ENCODE assay signal across 12 cellular contexts in the genomic region with DNA sequence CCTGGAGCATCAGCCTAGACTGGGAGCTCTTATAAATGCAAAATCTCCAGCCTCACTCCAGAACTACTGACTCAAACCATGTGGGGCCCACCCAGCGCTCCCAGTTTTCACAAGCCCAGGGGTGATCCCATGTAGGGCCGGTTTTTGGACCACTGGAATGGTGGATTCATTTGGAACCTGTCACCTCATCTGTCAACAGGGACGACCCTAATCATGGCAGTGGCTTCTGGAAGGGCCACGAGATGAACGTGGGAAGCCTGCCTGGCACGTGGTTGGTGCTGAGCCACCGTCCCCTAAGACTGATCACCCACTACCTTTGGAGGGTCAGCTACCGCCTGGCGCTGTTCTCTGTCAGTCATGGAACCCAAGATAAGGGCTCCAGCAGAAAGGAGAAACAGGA. TPM values are rescaled to one million over a fixed set of nuclear protein-coding genes. Genes with fewer than 3 reads are reported as not detected.
DNase-seq lines count a peak whose midpoint lies in the region; ATAC-seq and TF ChIP-seq lines count a peak whose summit lies in the region.
"Had no signal": no experiment of that assay in that cellular context is flagged by ENCODE, and none has a peak within 500 bp of the region (broad histone marks: within the 10 kb centered on the region; RNA-seq: fewer than 3 reads in every experiment).

No MANE protein-coding gene starts in this region.

- H3K9me3 Mint-ChIP-seq in activated T-helper 17 cell treated with anti-CD3 and anti-CD28 coated beads, Interleukin-2, amount 50 U/mL, for 72 hours, result no peaks in the 10 kb centered on the region
- H3K9me3 Mint-ChIP-seq: naive B cell had no signal

- TF ChIP-seq CTCF in heart left ventricle (IDR thresholded peaks at IDR 0.05) (no peak), left lung (IDR thresholded peaks at IDR 0.05) (no peak)

- peak overlapping the region; percentile 97 for H3K27ac Mint-ChIP-seq in activated T-helper 17 cell treated with anti-CD3 and anti-CD28 coated beads, Interleukin-2, amount 50 U/mL, for 72 hours

- H3K9me3 ChIP-seq in heart left ventricle (no peaks in the 10 kb centered on the region), left lung (no peaks in the 10 kb centered on the region)

- intact Hi-C loops in heart left ventricle (cut with DNase I), result no loop called here
- intact Hi-C loops in left ventricle myocardium superior (cut with micrococcal nuclease), result no loop called here
- intact Hi-C loops in left lung (cut with DNase I), result no loop called here

- H3K36me3 ChIP-seq in heart left ventricle (no peaks in the 10 kb centered on the region), left lung (no peaks in the 10 kb centered on the region), urinary bladder (ENCODE audit: insufficient read depth) (no peaks in the 10 kb centered on the region)

- H3K4me1 Mint-ChIP-seq in activated T-helper 17 cell treated with anti-CD3 and anti-CD28 coated beads, Interleukin-2, amount 50 U/mL, for 72 hours, result peaks cover 49% of the 10 kb centered on the region

- peak overlapping the region; percentile 89 for H3K4me3 Mint-ChIP-seq in activated T-helper 17 cell treated with anti-CD3 and anti-CD28 coated beads, Interleukin-2, amount 50 U/mL, for 72 hours

- TF ChIP-seq POLR2A in heart left ventricle (IDR thresholded peaks at IDR 0.05), result no peak

- H3K27me3 ChIP-seq in heart left ventricle, result no peaks in the 10 kb centered on the region
- peaks cover 0 to 5% of the 10 kb centered on the region in 2 donors for H3K27me3 ChIP-seq in left lung

- WGBS in heart left ventricle, 4 donors, result 90 to 93% (median 90%) methylated on average over 8 to 9 of the region's 9 CpGs
- 89% methylated on average over 9 of the region's 9 CpGs for WGBS in urinary bladder

- ATAC-seq in heart left ventricle (no peak), left ventricle myocardium superior (no peak), left lung (peak; percentile 14), HG03571 (IDR thresholded peaks at IDR 0.05; ENCODE audit: unreplicated experiment) (no peak)
- ATAC-seq in activated T-helper 17 cell treated with anti-CD3 and anti-CD28 coated beads, Interleukin-2, amount 50 U/mL, for 72 hours (replicated peaks), result no peak

- H3K27me3 Mint-ChIP-seq in activated T-helper 17 cell treated with anti-CD3 and anti-CD28 coated beads, Interleukin-2, amount 50 U/mL, for 72 hours, result no peaks in the 10 kb centered on the region
- H3K27me3 Mint-ChIP-seq: naive B cell had no signal

- H3K36me3 Mint-ChIP-seq in activated T-helper 17 cell treated with anti-CD3 and anti-CD28 coated beads, Interleukin-2, amount 50 U/mL, for 72 hours (ENCODE audit: low read depth), result peaks cover 53% of the 10 kb centered on the region
- H3K36me3 Mint-ChIP-seq: naive B cell had no signal

- H3K4me1 ChIP-seq in heart left ventricle, result peaks cover 3 to 43% (median 15%) of the 10 kb centered on the region in 12 donors
- peaks cover 14 to 30% of the 10 kb centered on the region in 2 donors for H3K4me1 ChIP-seq in left lung
- no peaks in the 10 kb centered on the region for H3K4me1 ChIP-seq in urinary bladder (ENCODE audit: insufficient read depth)

- DNase-seq in heart left ventricle (no peak), left ventricle myocardium superior (no peak), left lung (no peak), cerebellar nuclear complex (lab: John Stamatoyannopoulos, UW) (no peak), NCI-H345 treated with DMSO at 0.1 percent for 48 hours (lab: John Stamatoyannopoulos, UW; ENCODE audit: unreplicated experiment) (no peak)
- DNase-seq: activated CD4-positive, CD25-positive, alpha-beta regulatory T cell treated with anti-CD3 and anti-CD28 coated beads, Interleukin-2, amount 50 U/mL, for 72 hours; naive B cell; stimulated activated CD4-positive, alpha-beta T cell treated with anti-CD3 and anti-CD28 coated beads, Interleukin-12 subunit alpha, Interleukin-12 subunit beta, amount 100 ng/mL, for 4 hours had no signal

- H3K27ac ChIP-seq in heart left ventricle (peak overlapping the region in 9 of 12 donors; percentile 9 to 75 (median 65)), left lung (peak overlapping the region in 1 of 2 donors; percentile 23), urinary bladder (ENCODE audit: low read depth) (peak overlapping the region; percentile 64)
- H3K27ac ChIP-seq: epithelial cell of prostate had no signal

- H3K4me3 ChIP-seq in heart left ventricle (peak overlapping the region in 1 of 12 donors; percentile 42), left lung (no peak overlapping the region), urinary bladder (ENCODE audit: low read depth, low read length) (no peak overlapping the region)

RNA-seq across cellular contexts. Expression of a gene that starts 16.9 kb away (rescaled TPM):
- total RNA-seq in heart left ventricle (10 to 100 TPM in 8 of 9 donors, 1 to 10 TPM in 1; 9.6 to 28.0 (median 12.5) TPM), left ventricle myocardium superior (9.5 TPM), left lung (10 to 100 TPM; 37.0 to 40.2 TPM), urinary bladder (36.6 TPM)
- polyA plus RNA-seq in heart left ventricle (10 to 100 TPM; 11.0 to 15.4 TPM), urinary bladder (44.6 TPM)
- 100 to 1,000 TPM; 236 to 258 TPM for total RNA-seq in activated T-helper 17 cell treated with anti-CD3 and anti-CD28 coated beads, Interleukin-2, amount 50 U/mL, for 72 hours

RNA-seq across cellular contexts. Expression of a gene that starts 32.7 kb away (rescaled TPM):
- total RNA-seq in heart left ventricle (1 to 10 TPM in 7 of 9 donors, under 1 TPM in 2; 0.93 to 7.8 (median 1.8) TPM), left ventricle myocardium superior (2.4 TPM), left lung (1 to 10 TPM; 4.4 to 6.8 TPM), urinary bladder (4.5 TPM)
- polyA plus RNA-seq in heart left ventricle (1 to 10 TPM; 1.7 to 2.4 TPM), urinary bladder (5.3 TPM)
- total RNA-seq in activated T-helper 17 cell treated with anti-CD3 and anti-CD28 coated beads, Interleukin-2, amount 50 U/mL, for 72 hours, result 100 to 1,000 TPM in 1 of 2 donors, 10 to 100 TPM in 1; 71.4 to 164 TPM

RNA-seq across cellular contexts. Expression of a gene that starts 51.2 kb away (rescaled TPM):
- total RNA-seq in heart left ventricle, result 10 to 100 TPM; 10.2 to 17.9 (median 13.4) TPM
- 10 to 100 TPM in 1 of 2 donors, 1 to 10 TPM in 1; 4.8 to 16.5 TPM for polyA plus RNA-seq in heart left ventricle
- 14.0 TPM for total RNA-seq in left ventricle myocardium superior
- total RNA-seq in activated T-helper 17 cell treated with anti-CD3 and anti-CD28 coated beads, Interleukin-2, amount 50 U/mL, for 72 hours, result 10 to 100 TPM; 60.2 to 62.8 TPM
- 10 to 100 TPM; 47.3 to 52.1 TPM for total RNA-seq in left lung
- 38.0 TPM for total RNA-seq in urinary bladder
- polyA plus RNA-seq in urinary bladder, result 27.6 TPM

Comparison
In these comparisons a context has a peak if more than half of its experiments do, and no peak if none do; other contexts are left out.
1. RNA of a gene that starts 32.7 kb away (total RNA-seq): 71.4 to 164 TPM in activated T-helper 17 cell treated with anti-CD3 and anti-CD28 coated beads, Interleukin-2, amount 50 U/mL, for 72 hours; 4.4 to 6.8 TPM in left lung, 4.5 TPM in urinary bladder (single experiment), 2.4 TPM in left ventricle myocardium superior (single experiment) and 0.93 to 7.8 TPM in heart left ventricle; every median in the first group is over 4 times any median in the second.